Comparison of ENCODE assay signal across 2 cellular contexts in the genomic region with DNA sequence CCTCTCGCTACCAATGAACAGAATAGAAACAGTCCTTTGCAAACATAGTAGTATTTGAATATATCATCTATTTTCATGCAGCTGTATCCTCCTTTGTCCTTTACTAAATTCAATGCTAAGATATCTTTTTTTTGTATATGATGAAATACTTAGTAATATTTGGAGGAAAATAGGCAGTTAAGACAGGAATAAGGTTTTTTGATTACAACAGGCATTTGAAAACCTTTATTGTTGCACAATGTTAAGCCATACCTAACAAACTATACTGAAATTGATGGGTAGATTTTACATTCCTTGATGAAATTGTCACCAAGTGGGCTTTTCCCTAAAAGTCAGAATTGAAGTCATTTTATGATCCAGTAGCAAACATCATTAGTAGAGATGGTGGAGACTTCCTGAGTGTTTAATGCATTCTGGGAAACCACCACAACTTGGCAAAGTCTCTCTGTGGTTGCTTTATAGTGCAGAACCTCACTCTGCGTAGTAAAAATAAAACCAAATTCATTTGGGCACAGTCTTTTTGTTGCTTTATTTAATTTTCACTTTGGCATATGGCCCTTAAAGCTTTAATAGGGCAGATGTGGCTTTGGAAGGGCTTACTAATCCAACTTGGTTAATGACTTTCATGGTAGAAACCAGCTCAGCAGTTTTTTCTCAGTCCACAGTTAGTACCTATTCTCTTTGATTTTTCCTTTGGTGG.
TF ChIP-seq lines count a peak whose summit lies in the region.

No MANE protein-coding gene starts in this region.

TF ChIP-seq in HepG2, 621 proteins besides CTCF, POLR2A, EP300 and RAD21:
- TF ChIP-seq MAFK (conservative IDR thresholded peaks at IDR 0.05 in 1 of 2, IDR thresholded peaks at IDR 0.05 in 1 of 2; ENCODE audit: low read length in 2 of 2) (peak in 1 of 2 experiments; percentile 43; a peak in 2 of 4 replicates), ZNF619 (CRISPR knock-in tag; IDR thresholded peaks at IDR 0.05) (no peak), CEBPB (IDR thresholded peaks at IDR 0.05; ENCODE audit: borderline replicate concordance, low read depth, low read length) (0 out of 2 replicates have a peak, but pooled peaks have one; percentile 27)

TF ChIP-seq in K562, 482 proteins besides CTCF, POLR2A, EP300 and RAD21:
- TF ChIP-seq, protein P1, sequence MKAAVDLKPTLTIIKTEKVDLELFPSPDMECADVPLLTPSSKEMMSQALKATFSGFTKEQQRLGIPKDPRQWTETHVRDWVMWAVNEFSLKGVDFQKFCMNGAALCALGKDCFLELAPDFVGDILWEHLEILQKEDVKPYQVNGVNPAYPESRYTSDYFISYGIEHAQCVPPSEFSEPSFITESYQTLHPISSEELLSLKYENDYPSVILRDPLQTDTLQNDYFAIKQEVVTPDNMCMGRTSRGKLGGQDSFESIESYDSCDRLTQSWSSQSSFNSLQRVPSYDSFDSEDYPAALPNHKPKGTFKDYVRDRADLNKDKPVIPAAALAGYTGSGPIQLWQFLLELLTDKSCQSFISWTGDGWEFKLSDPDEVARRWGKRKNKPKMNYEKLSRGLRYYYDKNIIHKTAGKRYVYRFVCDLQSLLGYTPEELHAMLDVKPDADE (conservative IDR thresholded peaks at IDR 0.05; ENCODE audit: control insufficient read depth, low read depth, low read length), result no peak
- TF ChIP-seq CEBPG (CRISPR knock-in tag; IDR thresholded peaks at IDR 0.05) (no peak), CEBPG (tag; conservative IDR thresholded peaks at IDR 0.05 in 1 of 2, IDR thresholded peaks at IDR 0.05 in 1 of 2) (peak; percentile 42 to 76), IRF2 (CRISPR knock-in tag; IDR thresholded peaks at IDR 0.05) (no peak), PTTG1 (tag; IDR thresholded peaks at IDR 0.05; ENCODE audit: low read depth) (no peak), KDM5B (IDR thresholded peaks at IDR 0.05; ENCODE audit: insufficient replicate concordance, low read depth, low read length) (no peak), CEBPB (tag; IDR thresholded peaks at IDR 0.05) (peak; percentile 37; the same call in 1 of the 2 replicates)
- TF ChIP-seq, protein P2, sequence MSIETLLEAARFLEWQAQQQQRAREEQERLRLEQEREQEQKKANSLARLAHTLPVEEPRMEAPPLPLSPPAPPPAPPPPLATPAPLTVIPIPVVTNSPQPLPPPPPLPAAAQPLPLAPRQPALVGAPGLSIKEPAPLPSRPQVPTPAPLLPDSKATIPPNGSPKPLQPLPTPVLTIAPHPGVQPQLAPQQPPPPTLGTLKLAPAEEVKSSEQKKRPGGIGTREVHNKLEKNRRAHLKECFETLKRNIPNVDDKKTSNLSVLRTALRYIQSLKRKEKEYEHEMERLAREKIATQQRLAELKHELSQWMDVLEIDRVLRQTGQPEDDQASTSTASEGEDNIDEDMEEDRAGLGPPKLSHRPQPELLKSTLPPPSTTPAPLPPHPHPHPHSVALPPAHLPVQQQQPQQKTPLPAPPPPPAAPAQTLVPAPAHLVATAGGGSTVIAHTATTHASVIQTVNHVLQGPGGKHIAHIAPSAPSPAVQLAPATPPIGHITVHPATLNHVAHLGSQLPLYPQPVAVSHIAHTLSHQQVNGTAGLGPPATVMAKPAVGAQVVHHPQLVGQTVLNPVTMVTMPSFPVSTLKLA (conservative IDR thresholded peaks at IDR 0.05), result no peak
